Comparison of ENCODE assay signal across 17 cellular contexts in the genomic region with DNA sequence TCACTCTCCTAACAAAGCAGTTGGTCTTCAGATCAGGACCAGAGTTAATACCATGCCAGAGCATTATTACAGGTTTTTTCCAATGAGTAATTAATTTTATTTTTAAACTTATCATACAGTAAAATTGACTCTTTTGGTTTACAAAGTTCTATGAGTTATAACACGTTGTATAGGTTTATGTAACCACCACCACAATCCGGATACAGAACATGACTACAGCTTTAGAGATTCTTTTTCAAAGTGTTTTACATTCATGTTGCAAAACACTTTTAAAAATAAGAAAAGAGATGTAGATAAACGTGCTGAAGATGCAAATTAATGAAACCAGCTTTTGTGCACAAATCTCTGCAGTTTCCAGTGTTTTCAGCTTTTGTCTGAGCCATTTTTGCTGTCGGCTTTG. TPM values are rescaled to one million over a fixed set of nuclear protein-coding genes. Genes with fewer than 3 reads are reported as not detected.
DNase-seq lines count a peak whose midpoint lies in the region; ATAC-seq, FAIRE-seq and TF ChIP-seq lines count a peak whose summit lies in the region.
"Had no signal": no experiment of that assay in that cellular context is flagged by ENCODE, and none has a peak within 500 bp of the region (broad histone marks: within the 10 kb centered on the region; RNA-seq: fewer than 3 reads in every experiment).

No MANE protein-coding gene starts in this region.

- WGBS in ectodermal cell, 2 experiments, result 63 to 73% methylated on average over 2 to 4 of the region's 4 CpGs

- no peak overlapping the region for H3K9ac ChIP-seq in PC-3 (ENCODE audit: low read length)
- H3K9ac ChIP-seq in keratinocyte (ENCODE audit: control insufficient read depth, extremely low read depth, insufficient read depth, low read length), result peak overlapping the region; percentile 92

- no peak overlapping the region for H3K27ac ChIP-seq in AG04450 (ENCODE audit: low read depth, low read length)
- no peak overlapping the region for H3K27ac ChIP-seq in PC-3 (ENCODE audit: low read length)
- H3K27ac ChIP-seq in ectodermal cell (ENCODE audit: insufficient read depth, low read depth, low read length, poor library complexity, severe bottlenecking), result no peak overlapping the region
- H3K27ac ChIP-seq in keratinocyte (ENCODE audit: control insufficient read depth, insufficient read depth, low read length), result no peak overlapping the region
- H3K27ac ChIP-seq in substantia nigra (ENCODE audit: low read depth, low read length, poor library complexity, severe bottlenecking), result no peak overlapping the region
- H3K27ac ChIP-seq: cardiac muscle cell, right lobe of liver, stomach had no signal

- no TSS peak for BruUV-seq in PC-3 (replicated peaks; lab: Mats Ljungman, UMichigan)

- H3K9me3 ChIP-seq in AG04450 (ENCODE audit: control insufficient read depth, insufficient read depth, low read length), result no peaks in the 10 kb centered on the region; the same call in 1 of the 2 replicates
- no peaks in the 10 kb centered on the region for H3K9me3 ChIP-seq in PC-3 (ENCODE audit: low read length)
- no peaks in the 10 kb centered on the region for H3K9me3 ChIP-seq in ectodermal cell (ENCODE audit: control insufficient read depth, low read length)
- no peaks in the 10 kb centered on the region for H3K9me3 ChIP-seq in keratinocyte (ENCODE audit: control insufficient read depth, low read depth, low read length)
- H3K9me3 ChIP-seq: mucosa of descending colon, right lobe of liver, stomach had no signal

- H3K9me2 ChIP-seq in PC-3 (replicated peaks; ENCODE audit: low read length), result no peaks in the 10 kb centered on the region

- H3K36me3 ChIP-seq in PC-3 (ENCODE audit: low read depth, low read length) (0 out of 2 replicates have a peak, but pooled peaks cover 4% of the 10 kb centered on the region), ectodermal cell (ENCODE audit: control insufficient read depth, insufficient read depth, low read length) (peaks cover 16% of the 10 kb centered on the region), keratinocyte (ENCODE audit: control insufficient read depth in 2 of 2, extremely low read depth in 1 of 2, insufficient read depth in 2 of 2, low read length in 2 of 2) (peaks cover 0 to 19% of the 10 kb centered on the region in 2 experiments)
- H3K36me3 ChIP-seq: cardiac muscle cell, right lobe of liver, stomach had no signal

- dilution Hi-C loops in keratinocyte (cut with MboI; ENCODE audit: extremely low pct_ligation_motif_present, low sequenced_read_pairs), result no loop called here

- H3K79me2 ChIP-seq in PC-3 (ENCODE audit: low read length), result peaks cover 38% of the 10 kb centered on the region
- peaks cover 27% of the 10 kb centered on the region for H3K79me2 ChIP-seq in keratinocyte (ENCODE audit: control insufficient read depth, insufficient read depth, low read length)

- no peaks in the 10 kb centered on the region for H3K9me1 ChIP-seq in keratinocyte (ENCODE audit: control insufficient read depth, extremely low read depth, insufficient read depth, low read length)

- H3K27me3 ChIP-seq in AG04450 (ENCODE audit: control insufficient read depth, insufficient read depth, low read length) (no peaks in the 10 kb centered on the region), PC-3 (ENCODE audit: low read length) (no peaks in the 10 kb centered on the region), ectodermal cell (ENCODE audit: control insufficient read depth, insufficient read depth, low read length, poor library complexity, severe bottlenecking) (no peaks in the 10 kb centered on the region), keratinocyte (ENCODE audit: control insufficient read depth, extremely low read depth, insufficient read depth, low read length) (no peaks in the 10 kb centered on the region)

- ATAC-seq in PC-3, result no peak
- no peak for ATAC-seq in GM18861 (IDR thresholded peaks at IDR 0.05; ENCODE audit: unreplicated experiment)
- no peak for ATAC-seq in GM19452 (IDR thresholded peaks at IDR 0.05; ENCODE audit: unreplicated experiment)
- ATAC-seq: mucosa of descending colon, right lobe of liver had no signal

- POLR2A ChIA-PET in AG04450 (lab: Yijun Ruan, JAX) (interaction anchor here (1.6 kb wide), 1 partner anchor 35 kb away, joined by 12 read pairs; no protein-coding TSS in a partner anchor), PC-3 (lab: Charles Lee; ENCODE audit: unreplicated experiment) (no interaction called here)

- intact Hi-C loops in PC-3 (cut with micrococcal nuclease), result loop anchor here (5.0 to 10.0 kb wide), 3 partner anchors 35 to 173 kb away; no protein-coding TSS in a partner anchor

- TF ChIP-seq CTCF in AG04450 (IDR thresholded peaks at IDR 0.05; ENCODE audit: low read depth, low read length) (no peak), PC-3 (conservative IDR thresholded peaks at IDR 0.05; ENCODE audit: low read depth, low read length) (no peak), keratinocyte (optimal IDR thresholded peaks at IDR 0.05 in 1 of 3, IDR thresholded peaks at IDR 0.05 in 1 of 3, conservative IDR thresholded peaks at IDR 0.05 in 1 of 3; ENCODE audit: extremely low read depth in 1 of 3, insufficient read depth in 2 of 3, low read length in 3 of 3) (no peak)

- H3K4me3 ChIP-seq in AG04450 (ENCODE audit: low read depth, low read length), result peak overlapping the region; percentile 84
- peak overlapping the region; percentile 79; the same call in 1 of the 2 replicates for H3K4me3 ChIP-seq in PC-3 (ENCODE audit: low read length)
- H3K4me3 ChIP-seq in ectodermal cell (ENCODE audit: insufficient read depth, low read depth, low read length), result peak overlapping the region; percentile 78
- peak overlapping the region in 2 of 3 experiments; percentile 87 to 92 for H3K4me3 ChIP-seq in keratinocyte (ENCODE audit: control insufficient read depth in 2 of 3, extremely low read depth in 1 of 3, insufficient read depth in 2 of 3, low read depth in 1 of 3, low read length in 3 of 3)
- H3K4me3 ChIP-seq: mucosa of descending colon, right lobe of liver had no signal

- no peaks in the 10 kb centered on the region for H3F3A ChIP-seq in PC-3 (ENCODE audit: low read length, unreplicated experiment)

- no peak for DNase-seq in AG04450 (ENCODE audit: low read depth, low spot score)
- no peak for DNase-seq in PC-3
- DNase-seq in keratinocyte (ENCODE audit: low read depth, low spot score), result no peak
- DNase-seq in ACHN, result no peak
- no peak for DNase-seq in substantia nigra (lab: John Stamatoyannopoulos, UW)
- DNase-seq: hypothalamus, left cardiac atrium, mucosa of descending colon, right lobe of liver, SHP77, stomach had no signal

- peaks cover 15% of the 10 kb centered on the region for H4K20me1 ChIP-seq in PC-3 (ENCODE audit: low read length)
- no peaks in the 10 kb centered on the region for H4K20me1 ChIP-seq in keratinocyte (ENCODE audit: control insufficient read depth, extremely low read depth, insufficient read depth, low read length)

- H2AFZ ChIP-seq in PC-3 (ENCODE audit: low read length), result no peak overlapping the region
- H2AFZ ChIP-seq in keratinocyte (ENCODE audit: control insufficient read depth, low read length), result no peak overlapping the region

- peak overlapping the region; percentile 96 for H3K4me2 ChIP-seq in PC-3 (ENCODE audit: low read length)
- peak overlapping the region; percentile 84 for H3K4me2 ChIP-seq in keratinocyte (ENCODE audit: control insufficient read depth, extremely low read depth, insufficient read depth, low read depth, low read length)

- in situ Hi-C loops in ACHN (cut with HindIII; ENCODE audit: low pct_ligation_motif_present, low pct_unique_long_range_greater_than_20kb, low sequenced_read_pairs), result no loop called here

- CTCF ChIA-PET in AG04450 (lab: Charles Lee) (interaction anchor here (0.9 to 2.0 kb wide), 5 partner anchors 9 to 695 kb away, joined by 3 to 7 read pairs (median 5); no protein-coding TSS in a partner anchor), PC-3 (lab: Charles Lee) (no interaction called here)

- FAIRE-seq in keratinocyte (lab: Jason Lieb, UNC), result no peak

- peaks cover 23% of the 10 kb centered on the region for H3K4me1 ChIP-seq in PC-3 (ENCODE audit: insufficient read depth, low read length)
- H3K4me1 ChIP-seq in ectodermal cell (ENCODE audit: control insufficient read depth, insufficient read depth, low read length), result no peaks in the 10 kb centered on the region
- H3K4me1 ChIP-seq in keratinocyte (ENCODE audit: control insufficient read depth, extremely low read depth, insufficient read depth, low read length), result peaks cover 23% of the 10 kb centered on the region

RNA-seq across cellular contexts. Expression of a gene that starts 1.5 kb away (rescaled TPM):
- 88.7 and 93.2 TPM in 2 replicates for polyA plus RNA-seq in AG04450 (2011; rRNA removed)
- polyA minus RNA-seq in AG04450 (2011; rRNA and poly(A)+ RNA removed), result 39.3 TPM in 2 replicates
- 43.0 and 49.6 TPM in 2 replicates for total RNA-seq in PC-3 (2014; rRNA removed)
- polyA plus RNA-seq in ectodermal cell (2013, experiment 1 of 4), result 560 TPM
- polyA plus RNA-seq in ectodermal cell (2013, experiment 2 of 4), result 592 TPM
- 535 TPM for polyA plus RNA-seq in ectodermal cell (2013, experiment 3 of 4)
- polyA plus RNA-seq in ectodermal cell (2013, experiment 4 of 4), result 631 TPM
- polyA plus RNA-seq in keratinocyte, result 55.7 to 81.8 TPM (median 69.1 TPM) in 3 replicates
- polyA plus RNA-seq in keratinocyte (2011; ENCODE audit: low read depth), result 35.9 TPM
- polyA plus RNA-seq in keratinocyte (2011; cell fraction: cytosol; rRNA removed), result 25.4 and 40.6 TPM in 2 replicates
- polyA plus RNA-seq in keratinocyte (2011; cell fraction: nucleus; rRNA removed), result 274 and 296 TPM in 2 replicates
- polyA plus RNA-seq in keratinocyte (2012; ENCODE audit: low replicate concordance), result 47.0 and 102 TPM in 2 replicates
- polyA minus RNA-seq in keratinocyte, result 20.0 to 45.0 TPM (median 36.4 TPM) in 3 replicates
- 42.8 TPM for polyA minus RNA-seq in keratinocyte (2011; cell fraction: cytosol; rRNA and poly(A)+ RNA removed)
- 129 and 153 TPM in 2 replicates for polyA minus RNA-seq in keratinocyte (2011; cell fraction: nucleus; rRNA and poly(A)+ RNA removed)
- total RNA-seq: activated T-helper 1 cell treated with anti-CD3 and anti-CD28 coated beads, Interleukin-12 subunit alpha, Interleukin-12 subunit beta, Interleukin-2, Interleukin-4 antibody, amounts not matched to agents 30 ng/mL and 10 ng/mL and 1 ng/mL, durations not matched to agents 14 hours and 24 hours and 36 hours; T-helper 2 cell treated with Interferon-gamma antibody and Interleukin-4, amounts not matched to agents 100 ng/mL and 5 ng/mL, for 36 hours had no signal
